In the genomic region with DNA sequence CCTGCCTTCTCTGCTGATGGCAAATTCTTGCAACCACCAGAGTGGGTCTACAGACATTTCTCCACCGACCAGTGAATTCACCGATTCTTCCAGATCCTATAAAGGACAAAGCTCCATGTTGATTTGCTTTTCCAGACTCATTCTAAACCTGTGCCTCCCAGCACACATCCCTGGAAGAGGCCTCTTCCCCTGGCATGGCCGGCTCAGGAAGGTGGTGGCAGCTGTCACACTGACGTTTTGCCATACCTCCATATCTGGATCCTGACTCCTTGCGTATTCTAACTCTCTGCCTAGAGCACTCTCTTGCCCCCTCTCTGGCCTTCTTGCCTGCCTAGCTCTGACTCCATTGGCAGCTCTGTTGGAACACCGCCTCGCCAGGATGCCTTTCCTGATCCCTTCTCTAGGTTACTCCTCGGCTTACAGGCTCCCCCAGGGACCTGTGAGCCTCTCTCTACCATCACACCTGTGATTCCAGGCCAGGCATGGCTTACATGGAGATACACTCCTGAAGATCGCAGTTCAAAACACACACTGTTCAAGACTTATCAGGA, we compare ENCODE assay signal across 16 cellular contexts. TPM values are rescaled to one million over a fixed set of nuclear protein-coding genes. Genes with fewer than 3 reads are reported as not detected.
"Had no signal": no experiment of that assay in that cellular context is flagged by ENCODE, and none has a peak within 500 bp of the region (broad histone marks: within the 10 kb centered on the region; RNA-seq: fewer than 3 reads in every experiment).

No MANE protein-coding gene starts in this region.

- H3K36me3 ChIP-seq: uterus had no signal

- H3K27me3 ChIP-seq: hepatocyte, uterus had no signal

- H3K4me3 ChIP-seq: hepatocyte, lung, smooth muscle cell, uterus had no signal

- ATAC-seq: left ventricle myocardium superior; naive thymus-derived CD4-positive, alpha-beta T cell; right cardiac atrium had no signal

- H3K27ac ChIP-seq: hepatocyte, uterus had no signal

- H3K4me2 ChIP-seq: hepatocyte, smooth muscle cell had no signal

- H3K79me2 ChIP-seq: hepatocyte had no signal

- H3K9me3 ChIP-seq: uterus had no signal

- H3K4me1 ChIP-seq: uterus had no signal

- DNase-seq: cerebellar nuclear complex; dermis blood vessel endothelial cell; foreskin melanocyte; head of caudate nucleus; left ventricle myocardium superior; mesenchymal stem cell; naive thymus-derived CD4-positive, alpha-beta T cell; right cardiac atrium; stimulated activated CD4-positive, alpha-beta T cell treated with anti-CD3 and anti-CD28 coated beads, Interleukin-2, amount 100 ng/mL, for 48 hours; stimulated activated naive CD4-positive, alpha-beta T cell treated with Interleukin-2 at 50 U/mL for 16 hours; uterus had no signal

RNA-seq across cellular contexts. Expression of a gene that starts 31.0 kb away (rescaled TPM):
- total RNA-seq: mononuclear cell; naive thymus-derived CD4-positive, alpha-beta T cell had no signal
- polyA plus RNA-seq: naive thymus-derived CD4-positive, alpha-beta T cell; neural cell had no signal
